10 cellular contexts compared by ENCODE assay signal in the genomic region with DNA sequence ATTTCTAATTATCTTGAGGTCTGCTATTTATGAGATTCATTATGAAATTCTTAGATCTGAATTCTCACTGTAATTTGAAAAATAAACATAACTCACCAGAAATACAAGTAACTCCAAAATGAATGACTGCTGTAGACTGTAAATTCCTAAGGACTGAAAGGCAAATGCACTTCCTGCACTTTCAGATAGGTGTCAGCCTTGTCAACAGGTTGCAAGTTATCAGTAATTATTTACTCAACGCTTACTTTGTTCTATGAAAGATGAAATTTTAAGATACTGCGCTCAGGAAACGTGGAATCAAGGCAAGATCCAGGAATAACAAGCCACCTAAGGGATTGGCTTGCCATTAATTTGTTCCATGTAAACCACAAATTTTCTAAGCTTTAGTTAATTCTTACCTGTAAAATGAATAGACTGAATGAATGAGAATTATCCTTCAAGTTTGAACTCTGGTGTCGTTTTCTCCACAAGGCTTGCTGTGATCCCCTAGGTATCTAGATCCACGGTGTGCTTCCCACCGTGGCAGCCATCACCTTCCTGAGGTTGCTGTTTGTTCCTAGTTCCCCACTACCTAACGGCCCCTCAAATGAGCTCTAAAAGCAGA. TPM values are rescaled to one million over a fixed set of nuclear protein-coding genes. Genes with fewer than 3 reads are reported as not detected.
DNase-seq lines count a peak whose midpoint lies in the region; ATAC-seq and TF ChIP-seq lines count a peak whose summit lies in the region.
"Had no signal": no experiment of that assay in that cellular context is flagged by ENCODE, and none has a peak within 500 bp of the region (broad histone marks: within the 10 kb centered on the region; RNA-seq: fewer than 3 reads in every experiment).

No MANE protein-coding gene starts in this region.

- intact Hi-C loops in dorsolateral prefrontal cortex (cut with DNase I) (no loop called here), posterior cingulate gyrus (cut with DNase I) (no loop called here)

- peak; percentile 82 for ATAC-seq in HG02981 (IDR thresholded peaks at IDR 0.05; ENCODE audit: unreplicated experiment)
- ATAC-seq: stimulated activated naive CD8-positive, alpha-beta T cell treated with anti-CD3 and anti-CD28 coated beads, Interleukin-15, amount 100 ng/mL, for 72 hours had no signal

- no peak overlapping the region for H3K4me3 ChIP-seq in Peyer's patch
- no peak overlapping the region for H3K4me3 ChIP-seq in dorsolateral prefrontal cortex

- H3K36me3 Mint-ChIP-seq in nephron (ENCODE audit: low read depth) = peaks cover 19% of the 10 kb centered on the region

- TF ChIP-seq CTCF in Peyer's patch (IDR thresholded peaks at IDR 0.05) (peak; percentile 53 to 95 (median 80)), dorsolateral prefrontal cortex (IDR thresholded peaks at IDR 0.05 in 54 of 56, conservative IDR thresholded peaks at IDR 0.05 in 2 of 56; ENCODE audit: low read depth in 1 of 56, partially characterized antibody in 56 of 56) (peak; percentile 53 to 89 (median 75)), nephron (IDR thresholded peaks at IDR 0.05; ENCODE audit: unreplicated experiment in 3 of 3) (peak; percentile 79 to 85 (median 79))

- H3K4me1 Mint-ChIP-seq in nephron = no peaks in the 10 kb centered on the region
- H3K4me1 Mint-ChIP-seq: stimulated activated naive CD8-positive, alpha-beta T cell treated with anti-CD3 and anti-CD28 coated beads, Interleukin-15, amount 100 ng/mL, for 72 hours had no signal

- no peaks in the 10 kb centered on the region for H3K9me3 Mint-ChIP-seq in nephron
- H3K9me3 Mint-ChIP-seq: dendritic cell treated with granulocyte-macrophage colony-stimulating factor and Interleukin-4, amounts not matched to agents 40 ng/mL and 50 ng/mL, for 4 days; stimulated activated naive CD8-positive, alpha-beta T cell treated with anti-CD3 and anti-CD28 coated beads, Interleukin-15, amount 100 ng/mL, for 72 hours had no signal

- no peak overlapping the region for H3K27ac Mint-ChIP-seq in nephron
- H3K27ac Mint-ChIP-seq: dendritic cell treated with granulocyte-macrophage colony-stimulating factor and Interleukin-4, amounts not matched to agents 40 ng/mL and 50 ng/mL, for 4 days; stimulated activated naive CD8-positive, alpha-beta T cell treated with anti-CD3 and anti-CD28 coated beads, Interleukin-15, amount 100 ng/mL, for 72 hours had no signal

- no peaks in the 10 kb centered on the region for H3K27me3 ChIP-seq in Peyer's patch
- H3K27me3 ChIP-seq in dorsolateral prefrontal cortex = no peaks in the 10 kb centered on the region

- no peaks in the 10 kb centered on the region for H3K27me3 Mint-ChIP-seq in nephron (ENCODE audit: low read depth)
- H3K27me3 Mint-ChIP-seq: dendritic cell treated with granulocyte-macrophage colony-stimulating factor and Interleukin-4, amounts not matched to agents 40 ng/mL and 50 ng/mL, for 4 days; stimulated activated naive CD8-positive, alpha-beta T cell treated with anti-CD3 and anti-CD28 coated beads, Interleukin-15, amount 100 ng/mL, for 72 hours had no signal

- H3K27ac ChIP-seq in Peyer's patch (no peak overlapping the region), dorsolateral prefrontal cortex (no peak overlapping the region)

- no peak for TF ChIP-seq POLR2A in Peyer's patch (IDR thresholded peaks at IDR 0.05)

- H3K9me3 ChIP-seq in Peyer's patch = no peaks in the 10 kb centered on the region

- H3K4me3 Mint-ChIP-seq in nephron = no peak overlapping the region
- H3K4me3 Mint-ChIP-seq: dendritic cell treated with granulocyte-macrophage colony-stimulating factor and Interleukin-4, amounts not matched to agents 40 ng/mL and 50 ng/mL, for 4 days; stimulated activated naive CD8-positive, alpha-beta T cell treated with anti-CD3 and anti-CD28 coated beads, Interleukin-15, amount 100 ng/mL, for 72 hours had no signal

- peaks cover 0 to 24% (median 0%) of the 10 kb centered on the region in 3 donors for H3K36me3 ChIP-seq in Peyer's patch

- no peaks in the 10 kb centered on the region for H3K4me1 ChIP-seq in Peyer's patch

- DNase-seq in stimulated activated CD4-positive, alpha-beta T cell treated with anti-CD3 and anti-CD28 coated beads, Interleukin-4, amount 100 ng/mL, for 24 hours = peak; percentile 39
- DNase-seq in stimulated activated CD4-positive, alpha-beta T cell treated with anti-CD3 and anti-CD28 coated beads, Interleukin-4, amount 100 ng/mL, for 1 hour = no peak
- peak in 1 of 3 donors; percentile 65 for DNase-seq in Peyer's patch
- DNase-seq in dorsolateral prefrontal cortex = no peak
- no peak for DNase-seq in activated gamma-delta T cell treated with Interleukin-2 at 50 U/mL for 16 hours
- no peak for DNase-seq in posterior cingulate gyrus

RNA-seq across cellular contexts. Expression of a gene that starts 12.6 kb away (rescaled TPM):
- total RNA-seq in Peyer's patch (10 to 100 TPM; 23.9 to 36.3 (median 28.0) TPM), dorsolateral prefrontal cortex (10 to 100 TPM; 14.4 to 25.9 (median 20.1) TPM)

RNA-seq across cellular contexts. Expression of a gene that starts 27.9 kb away (rescaled TPM):
- total RNA-seq in Peyer's patch (1 to 10 TPM in 3 of 4 donors, not detected in 1; 1.4 to 7.9 (median 3.5) TPM), dorsolateral prefrontal cortex (1 to 10 TPM; 1.8 to 10.0 (median 5.4) TPM)

RNA-seq across cellular contexts. Expression of a gene that starts 45.1 kb away (rescaled TPM):
- total RNA-seq in Peyer's patch = 10 to 100 TPM; 17.4 to 28.1 (median 20.0) TPM
- 10 to 100 TPM; 23.8 to 46.6 (median 33.8) TPM for total RNA-seq in dorsolateral prefrontal cortex

RNA-seq across cellular contexts. Expression of a gene that starts 45.4 kb away (rescaled TPM):
- total RNA-seq in Peyer's patch (10 to 100 TPM; 34.7 to 57.8 (median 39.2) TPM), dorsolateral prefrontal cortex (100 to 1,000 TPM in 17 of 120 experiments, 10 to 100 TPM in 103; 47.8 to 122 (median 86.3) TPM)
